Comparison of ENCODE assay signal across 20 cellular contexts in genomic region chr5:96942078-96942477, GRCh38. TPM values are rescaled to one million over a fixed set of nuclear protein-coding genes. Genes with fewer than 3 reads are reported as not detected.
A peak's percentile ranks its signal among the peaks of the same experiment; 100 is the strongest.
DNase-seq lines count a peak whose midpoint lies in the region; ATAC-seq and TF ChIP-seq lines count a peak whose summit lies in the region.
"Had no signal": no experiment of that assay in that cellular context is flagged by ENCODE, and none has a peak within 500 bp of the region (broad histone marks: within the 10 kb centered on the region; RNA-seq: fewer than 3 reads in every experiment).

No MANE protein-coding gene starts in this region.

- H3K4me1 ChIP-seq in CD8-positive, alpha-beta memory T cell (ENCODE audit: insufficient read depth, low read length): peaks cover 78% of the 10 kb centered on the region

- POLR2A ChIA-PET in CD8-positive, alpha-beta memory T cell (lab: Charles Lee): no interaction called here

- no peak overlapping the region for H3K27ac ChIP-seq in CD8-positive, alpha-beta memory T cell (ENCODE audit: low read depth, low read length)
- no peak overlapping the region for H3K27ac ChIP-seq in dorsolateral prefrontal cortex
- H3K27ac ChIP-seq: Peyer's patch, tibial nerve had no signal

- intact Hi-C loops in dorsolateral prefrontal cortex (cut with DNase I): no loop called here

- peak overlapping the region in 3 of 7 donors; percentile 16 to 52 (median 51) for H3K4me3 Mint-ChIP-seq in CD8-positive, alpha-beta memory T cell
- peak overlapping the region in 1 of 2 donors; percentile 37 for H3K4me3 Mint-ChIP-seq in effector memory CD8-positive, alpha-beta T cell
- H3K4me3 Mint-ChIP-seq: stimulated activated naive B cell treated with anti-CD40 and anti-IgM and Interleukin-4, amounts not matched to agents 10 μg/mL and 1 μg/mL and 100 μg/mL, for 72 hours had no signal

- H3K27ac Mint-ChIP-seq in CD8-positive, alpha-beta memory T cell: peak overlapping the region in 6 of 8 donors; percentile 1 to 94 (median 50)
- H3K27ac Mint-ChIP-seq in effector memory CD8-positive, alpha-beta T cell: peak overlapping the region; percentile 6 to 50

- H3K9me3 Mint-ChIP-seq in CD8-positive, alpha-beta memory T cell: no peaks in the 10 kb centered on the region
- H3K9me3 Mint-ChIP-seq in effector memory CD8-positive, alpha-beta T cell: no peaks in the 10 kb centered on the region
- H3K9me3 Mint-ChIP-seq: stimulated activated naive B cell treated with anti-CD40 and anti-IgM and Interleukin-4, amounts not matched to agents 10 μg/mL and 1 μg/mL and 100 μg/mL, for 72 hours had no signal

- ATAC-seq in effector memory CD8-positive, alpha-beta T cell (replicated peaks): no peak
- no peak for ATAC-seq in GM21576 (IDR thresholded peaks at IDR 0.05; ENCODE audit: unreplicated experiment)
- ATAC-seq: HCT116; stimulated activated naive B cell treated with anti-CD40 and anti-IgM and Interleukin-4, amounts not matched to agents 10 μg/mL and 1 μg/mL and 100 μg/mL, for 72 hours had no signal

- TF ChIP-seq CTCF in dorsolateral prefrontal cortex (IDR thresholded peaks at IDR 0.05 in 54 of 56, conservative IDR thresholded peaks at IDR 0.05 in 2 of 56; ENCODE audit: low read depth in 1 of 56, partially characterized antibody in 56 of 56): no peak

- H3K36me3 ChIP-seq in CD8-positive, alpha-beta memory T cell (ENCODE audit: insufficient read depth, low read length): no peaks in the 10 kb centered on the region
- H3K36me3 ChIP-seq: Peyer's patch, tibial nerve had no signal

- no peaks in the 10 kb centered on the region for H3K27me3 ChIP-seq in CD8-positive, alpha-beta memory T cell (ENCODE audit: insufficient read depth, low read length, poor library complexity, severe bottlenecking)
- no peaks in the 10 kb centered on the region for H3K27me3 ChIP-seq in dorsolateral prefrontal cortex
- H3K27me3 ChIP-seq: Peyer's patch, tibial nerve had no signal

- H3K9me3 ChIP-seq in CD8-positive, alpha-beta memory T cell (ENCODE audit: low read length): no peaks in the 10 kb centered on the region
- H3K9me3 ChIP-seq: Peyer's patch, tibial nerve had no signal

- peak; percentile 24 for DNase-seq in activated CD4-positive, alpha-beta T cell treated with anti-CD3 and anti-CD28 coated beads for 48 hours
- DNase-seq in activated CD4-positive, alpha-beta T cell treated with anti-CD3 and anti-CD28 coated beads, Interleukin-2, amount 50 U/mL, for 1 hour: no peak
- no peak for DNase-seq in CD8-positive, alpha-beta memory T cell
- no peak for DNase-seq in effector memory CD8-positive, alpha-beta T cell
- peak; percentile 5 to 14 for DNase-seq in stimulated activated CD8-positive, alpha-beta memory T cell treated with anti-CD3 and anti-CD28 coated beads, Interleukin-15, amount 100 ng/mL, for 4 hours (ENCODE audit: low read depth in 2 of 2)
- DNase-seq in iPS-NIHi7 (ENCODE audit: extremely low spot score): no peak
- DNase-seq in dorsolateral prefrontal cortex: no peak
- DNase-seq: activated naive CD4-positive, alpha-beta T cell; caudate nucleus; NCI-H1092; NCI-H187; NCI-H526; occipital lobe; Peyer's patch; stimulated activated CD4-positive, alpha-beta T cell treated with anti-CD3 and anti-CD28 coated beads, Interleukin-2, amount 100 ng/mL, for 24 hours; stimulated activated naive B cell treated with anti-CD40 and anti-IgM and Interleukin-4, amounts not matched to agents 10 μg/mL and 1 μg/mL and 100 μg/mL, for 72 hours had no signal

- no peaks in the 10 kb centered on the region for H3K27me3 Mint-ChIP-seq in CD8-positive, alpha-beta memory T cell
- no peaks in the 10 kb centered on the region for H3K27me3 Mint-ChIP-seq in effector memory CD8-positive, alpha-beta T cell
- H3K27me3 Mint-ChIP-seq: stimulated activated naive B cell treated with anti-CD40 and anti-IgM and Interleukin-4, amounts not matched to agents 10 μg/mL and 1 μg/mL and 100 μg/mL, for 72 hours had no signal

- H3K36me3 Mint-ChIP-seq in CD8-positive, alpha-beta memory T cell: peaks cover 5 to 22% (median 8%) of the 10 kb centered on the region in 3 donors
- H3K36me3 Mint-ChIP-seq in effector memory CD8-positive, alpha-beta T cell (ENCODE audit: insufficient read depth): peaks cover 20% of the 10 kb centered on the region

- no peak overlapping the region for H3K4me3 ChIP-seq in CD8-positive, alpha-beta memory T cell (ENCODE audit: low read length)
- H3K4me3 ChIP-seq in dorsolateral prefrontal cortex: no peak overlapping the region
- H3K4me3 ChIP-seq: Peyer's patch, skin epidermis, tibial nerve had no signal

- peaks cover 78 to 94% (median 93%) of the 10 kb centered on the region in 3 donors for H3K4me1 Mint-ChIP-seq in CD8-positive, alpha-beta memory T cell
- H3K4me1 Mint-ChIP-seq in effector memory CD8-positive, alpha-beta T cell (ENCODE audit: low read depth in 2 of 2): peaks cover 55 to 75% of the 10 kb centered on the region in 2 donors

- CTCF ChIA-PET in CD8-positive, alpha-beta memory T cell (lab: Charles Lee): interaction anchor here (0.9 to 1.0 kb wide), 2 partner anchors 64 to 73 kb away, joined by 3 read pairs; no protein-coding TSS in a partner anchor

RNA-seq across cellular contexts. Expression of gene LNPEP, which starts 6.2 kb away (rescaled TPM):
- 10 to 100 TPM; 37.6 to 40.5 TPM for total RNA-seq in CD8-positive, alpha-beta memory T cell
- polyA plus RNA-seq in CD8-positive, alpha-beta memory T cell: 40.1 TPM
- 10 to 100 TPM; 40.3 to 69.3 (median 55.0) TPM for total RNA-seq in dorsolateral prefrontal cortex

Comparison
In these comparisons a context has a peak if more than half of its experiments do, and no peak if none do; other contexts are left out.
1. DNase-seq: peak in activated CD4-positive, alpha-beta T cell treated with anti-CD3 and anti-CD28 coated beads for 48 hours (single experiment) and stimulated activated CD8-positive, alpha-beta memory T cell treated with anti-CD3 and anti-CD28 coated beads, Interleukin-15, amount 100 ng/mL, for 4 hours (2 of 2); none in activated CD4-positive, alpha-beta T cell treated with anti-CD3 and anti-CD28 coated beads, Interleukin-2, amount 50 U/mL, for 1 hour (single experiment), CD8-positive, alpha-beta memory T cell (0 of 5), effector memory CD8-positive, alpha-beta T cell (0 of 3), iPS-NIHi7 (single experiment) and dorsolateral prefrontal cortex (0 of 10).